17 cellular contexts compared by ENCODE assay signal in genomic region chr18:8681196-8681595, GRCh38. TPM values are rescaled to one million over a fixed set of nuclear protein-coding genes. Genes with fewer than 3 reads are reported as not detected.
"Had no signal": no experiment of that assay in that cellular context is flagged by ENCODE, and none has a peak within 500 bp of the region (broad histone marks: within the 10 kb centered on the region; RNA-seq: fewer than 3 reads in every experiment).

No MANE protein-coding gene starts in this region.

- FAIRE-seq: bronchial epithelial cell, frontal cortex had no signal

- H3K36me3 ChIP-seq: heart right ventricle, prostate gland, spleen had no signal

- H3K27me3 ChIP-seq: spleen had no signal

- DNase-seq: activated CD4-positive, alpha-beta T cell treated with anti-CD3 and anti-CD28 coated beads, Interleukin-2, amount 50 U/mL, for 4 hours; activated naive CD8-positive, alpha-beta T cell treated with anti-CD3 and anti-CD28 coated beads, Interleukin-2, amount 10 ng/mL, durations not matched to agents 7 days and 5 days; anterior cingulate cortex; heart right ventricle; islet precursor cell; mammary epithelial cell; mucosa of descending colon; naive thymus-derived CD8-positive, alpha-beta T cell; spleen; stimulated activated CD4-positive, alpha-beta T cell treated with anti-CD3 and anti-CD28 coated beads, Interleukin-1b, Interleukin-23, amount 100 ng/mL, for 48 hours had no signal

- ATAC-seq: activated CD4-positive, CD25-positive, alpha-beta regulatory T cell treated with anti-CD3 and anti-CD28 coated beads, Interleukin-2, amount 50 U/mL, for 24 hours; heart right ventricle; left lobe of liver; mucosa of descending colon; naive thymus-derived CD8-positive, alpha-beta T cell; sciatic nerve; stimulated activated memory B cell treated with anti-CD40 and anti-IgM and Interleukin-4, amounts not matched to agents 10 μg/mL and 1 μg/mL and 100 μg/mL, for 72 hours had no signal

- H3K9me3 ChIP-seq: heart right ventricle, mucosa of descending colon, prostate gland, spleen had no signal

- H3K27ac ChIP-seq: heart right ventricle, prostate gland, spleen had no signal

- H3K4me1 ChIP-seq: heart right ventricle, prostate gland, spleen had no signal

- H3K4me3 ChIP-seq: heart right ventricle, mucosa of descending colon, prostate gland, spleen had no signal

RNA-seq across cellular contexts. Expression of gene MTCL1, which starts 24.2 kb away (rescaled TPM):
- polyA plus RNA-seq: naive thymus-derived CD8-positive, alpha-beta T cell had no signal
